In genomic region chr5:125410501-125411162, GRCh38 we compare ENCODE assay signal across 8 cellular contexts.
DNase-seq lines count a peak whose midpoint lies in the region; ATAC-seq and TF ChIP-seq lines count a peak whose summit lies in the region.

No MANE protein-coding gene starts in this region.

- H3K4me3 ChIP-seq in SK-N-MC (peak overlapping the region; percentile 63), subcutaneous abdominal adipose tissue (ENCODE audit: low read depth in 1 of 5, low read length in 5 of 5) (peak overlapping the region in 1 of 5 donors; percentile 53)

- peaks cover 7 to 34% (median 29%) of the 10 kb centered on the region in 5 donors for H3K4me1 ChIP-seq in subcutaneous abdominal adipose tissue (ENCODE audit: control insufficient read depth in 5 of 5, insufficient read depth in 5 of 5, low read length in 5 of 5)

- no peaks in the 10 kb centered on the region for H3K36me3 ChIP-seq in SK-N-MC (ENCODE audit: insufficient read depth, low read length)
- H3K36me3 ChIP-seq in subcutaneous abdominal adipose tissue (ENCODE audit: control insufficient read depth in 5 of 5, insufficient read depth in 5 of 5, low read length in 5 of 5): no peaks in the 10 kb centered on the region

- no peak for ATAC-seq in omental fat pad (ENCODE audit: low FRiP score)

- peak; percentile 19 for DNase-seq in HT-29 (ENCODE audit: low spot score)
- DNase-seq in SK-N-MC (ENCODE audit: low read depth, low spot score): no peak
- DNase-seq in glutamatergic neuron: no peak
- DNase-seq in activated T-cell treated with anti-CD3 and anti-CD28 coated beads for 4 hours: no peak
- DNase-seq in NK-92 (lab: John Stamatoyannopoulos, UW; ENCODE audit: unreplicated experiment): no peak
- no peak for DNase-seq in NCI-H345 (lab: John Stamatoyannopoulos, UW)
- no peak for DNase-seq in omental fat pad (ENCODE audit: low spot score)

- H3K9ac ChIP-seq in SK-N-MC (ENCODE audit: insufficient read length) (peak overlapping the region; percentile 7), subcutaneous abdominal adipose tissue (ENCODE audit: low read length in 5 of 5) (peak overlapping the region in 1 of 5 donors; percentile 11)

- peaks cover 65% of the 10 kb centered on the region for H3K4me1 Mint-ChIP-seq in glutamatergic neuron (ENCODE audit: low read depth, unreplicated experiment)

- H3K27me3 ChIP-seq in subcutaneous abdominal adipose tissue (ENCODE audit: control insufficient read depth in 5 of 5, insufficient read depth in 4 of 5, low read length in 5 of 5): no peaks in the 10 kb centered on the region

- TF ChIP-seq CTCF in glutamatergic neuron (IDR thresholded peaks at IDR 0.05; ENCODE audit: partially characterized antibody, unreplicated experiment): no peak
- TF ChIP-seq CTCF in omental fat pad (IDR thresholded peaks at IDR 0.05): no peak

- peaks cover 4% of the 10 kb centered on the region for H3K36me3 Mint-ChIP-seq in glutamatergic neuron (ENCODE audit: unreplicated experiment)

- peak overlapping the region; percentile 94 for H3K27ac Mint-ChIP-seq in glutamatergic neuron (ENCODE audit: unreplicated experiment)

- H3K4me3 Mint-ChIP-seq in glutamatergic neuron (ENCODE audit: unreplicated experiment): peak overlapping the region; percentile 59

- H3K9me3 ChIP-seq in SK-N-MC (ENCODE audit: low read depth, low read length) (no peaks in the 10 kb centered on the region), subcutaneous abdominal adipose tissue (ENCODE audit: control insufficient read depth in 5 of 5, low read length in 5 of 5) (peaks cover 0 to 5% (median 0%) of the 10 kb centered on the region in 5 donors)

- peaks cover 9% of the 10 kb centered on the region for H3K27me3 Mint-ChIP-seq in glutamatergic neuron (ENCODE audit: unreplicated experiment)

- H3K27ac ChIP-seq in SK-N-MC (peak overlapping the region; percentile 80), subcutaneous abdominal adipose tissue (ENCODE audit: low read depth, low read length) (peak overlapping the region; percentile 83)

- H3K9me3 Mint-ChIP-seq in glutamatergic neuron (ENCODE audit: unreplicated experiment): peaks cover 13% of the 10 kb centered on the region
